1 cellular context compared by ENCODE assay signal in the genomic region with DNA sequence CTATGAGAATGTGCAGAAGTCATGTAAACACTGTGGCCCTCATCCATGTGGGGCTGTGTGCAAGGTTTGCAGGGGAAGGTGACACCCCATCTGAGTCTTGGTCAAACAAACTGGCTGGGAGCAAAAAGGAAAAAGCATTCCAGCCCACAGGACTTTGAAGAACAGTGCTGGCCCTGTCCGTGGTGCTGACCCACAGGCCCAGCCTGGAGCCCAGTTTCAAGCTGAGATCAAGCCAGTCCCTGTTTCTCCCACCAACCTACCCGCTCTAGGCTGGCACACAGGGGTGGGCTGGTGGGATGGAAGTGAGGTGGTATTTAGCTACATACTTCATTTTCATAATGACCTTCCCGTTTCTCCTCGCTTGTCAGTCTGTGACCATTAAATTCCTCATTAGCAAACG.
A peak's percentile ranks its signal among the peaks of the same experiment; 100 is the strongest.
TF ChIP-seq lines count a peak whose summit lies in the region.

No MANE protein-coding gene starts in this region.

TF ChIP-seq in HepG2, 621 proteins besides CTCF, POLR2A, EP300 and RAD21 (continued from another document and continues in another):
- TF ChIP-seq MXD3 (CRISPR knock-in tag; IDR thresholded peaks at IDR 0.05): peak; percentile 79; the same call in 1 of the 2 replicates
- no peak for TF ChIP-seq ZNF670 (CRISPR knock-in tag; IDR thresholded peaks at IDR 0.05; ENCODE audit: borderline replicate concordance)
- peak; percentile 67; the same call in 1 of the 2 replicates for TF ChIP-seq ZNF792 (CRISPR knock-in tag; IDR thresholded peaks at IDR 0.05)
- peak; percentile 65 for TF ChIP-seq ZNF446 (CRISPR knock-in tag; IDR thresholded peaks at IDR 0.05)
- TF ChIP-seq ZHX2 (IDR thresholded peaks at IDR 0.05; ENCODE audit: low read depth): no peak
- peak; percentile 88; the same call in 1 of the 2 replicates for TF ChIP-seq ZHX2 (CRISPR knock-in tag; IDR thresholded peaks at IDR 0.05; ENCODE audit: borderline replicate concordance)
- TF ChIP-seq ZNF263 (CRISPR knock-in tag; IDR thresholded peaks at IDR 0.05): 0 out of 2 replicates have a peak, but pooled peaks have one; percentile 27
- no peak for TF ChIP-seq GLI4 (CRISPR knock-in tag; IDR thresholded peaks at IDR 0.05; ENCODE audit: borderline replicate concordance)
- TF ChIP-seq AGO2 (optimal IDR thresholded peaks at IDR 0.05; ENCODE audit: low read depth, low read length): no peak
- TF ChIP-seq, protein P1, sequence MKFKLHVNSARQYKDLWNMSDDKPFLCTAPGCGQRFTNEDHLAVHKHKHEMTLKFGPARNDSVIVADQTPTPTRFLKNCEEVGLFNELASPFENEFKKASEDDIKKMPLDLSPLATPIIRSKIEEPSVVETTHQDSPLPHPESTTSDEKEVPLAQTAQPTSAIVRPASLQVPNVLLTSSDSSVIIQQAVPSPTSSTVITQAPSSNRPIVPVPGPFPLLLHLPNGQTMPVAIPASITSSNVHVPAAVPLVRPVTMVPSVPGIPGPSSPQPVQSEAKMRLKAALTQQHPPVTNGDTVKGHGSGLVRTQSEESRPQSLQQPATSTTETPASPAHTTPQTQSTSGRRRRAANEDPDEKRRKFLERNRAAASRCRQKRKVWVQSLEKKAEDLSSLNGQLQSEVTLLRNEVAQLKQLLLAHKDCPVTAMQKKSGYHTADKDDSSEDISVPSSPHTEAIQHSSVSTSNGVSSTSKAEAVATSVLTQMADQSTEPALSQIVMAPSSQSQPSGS (CRISPR knock-in tag; IDR thresholded peaks at IDR 0.05): peak; percentile 46; the same call in 1 of the 2 replicates
- 0 out of 2 replicates have a peak, but pooled peaks have one; percentile 58 for TF ChIP-seq ZNF557 (CRISPR knock-in tag; IDR thresholded peaks at IDR 0.05)
- peak; percentile 32; the same call in 1 of the 2 replicates for TF ChIP-seq KAT8 (CRISPR knock-in tag; IDR thresholded peaks at IDR 0.05)
- TF ChIP-seq, protein P2, sequence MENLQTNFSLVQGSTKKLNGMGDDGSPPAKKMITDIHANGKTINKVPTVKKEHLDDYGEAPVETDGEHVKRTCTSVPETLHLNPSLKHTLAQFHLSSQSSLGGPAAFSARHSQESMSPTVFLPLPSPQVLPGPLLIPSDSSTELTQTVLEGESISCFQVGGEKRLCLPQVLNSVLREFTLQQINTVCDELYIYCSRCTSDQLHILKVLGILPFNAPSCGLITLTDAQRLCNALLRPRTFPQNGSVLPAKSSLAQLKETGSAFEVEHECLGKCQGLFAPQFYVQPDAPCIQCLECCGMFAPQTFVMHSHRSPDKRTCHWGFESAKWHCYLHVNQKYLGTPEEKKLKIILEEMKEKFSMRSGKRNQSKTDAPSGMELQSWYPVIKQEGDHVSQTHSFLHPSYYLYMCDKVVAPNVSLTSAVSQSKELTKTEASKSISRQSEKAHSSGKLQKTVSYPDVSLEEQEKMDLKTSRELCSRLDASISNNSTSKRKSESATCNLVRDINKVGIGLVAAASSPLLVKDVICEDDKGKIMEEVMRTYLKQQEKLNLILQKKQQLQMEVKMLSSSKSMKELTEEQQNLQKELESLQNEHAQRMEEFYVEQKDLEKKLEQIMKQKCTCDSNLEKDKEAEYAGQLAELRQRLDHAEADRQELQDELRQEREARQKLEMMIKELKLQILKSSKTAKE (CRISPR knock-in tag; IDR thresholded peaks at IDR 0.05; ENCODE audit: borderline replicate concordance): peak; percentile 59; the same call in 1 of the 2 replicates
- 0 out of 2 replicates have a peak, but pooled peaks have one; percentile 27 for TF ChIP-seq CCDC6 (CRISPR knock-in tag; IDR thresholded peaks at IDR 0.05)
- peak; percentile 73; the same call in 1 of the 2 replicates for TF ChIP-seq ZNF580 (CRISPR knock-in tag; IDR thresholded peaks at IDR 0.05; ENCODE audit: borderline replicate concordance, low read depth)
- TF ChIP-seq, protein P3, sequence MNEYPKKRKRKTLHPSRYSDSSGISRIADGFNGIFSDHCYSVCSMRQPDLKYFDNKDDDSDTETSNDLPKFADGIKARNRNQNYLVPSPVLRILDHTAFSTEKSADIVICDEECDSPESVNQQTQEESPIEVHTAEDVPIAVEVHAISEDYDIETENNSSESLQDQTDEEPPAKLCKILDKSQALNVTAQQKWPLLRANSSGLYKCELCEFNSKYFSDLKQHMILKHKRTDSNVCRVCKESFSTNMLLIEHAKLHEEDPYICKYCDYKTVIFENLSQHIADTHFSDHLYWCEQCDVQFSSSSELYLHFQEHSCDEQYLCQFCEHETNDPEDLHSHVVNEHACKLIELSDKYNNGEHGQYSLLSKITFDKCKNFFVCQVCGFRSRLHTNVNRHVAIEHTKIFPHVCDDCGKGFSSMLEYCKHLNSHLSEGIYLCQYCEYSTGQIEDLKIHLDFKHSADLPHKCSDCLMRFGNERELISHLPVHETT (CRISPR knock-in tag; conservative IDR thresholded peaks at IDR 0.05): peak; percentile 59; the same call in 1 of the 2 replicates
- no peak; the same call in 1 of the 2 replicates for TF ChIP-seq ZFYVE20 (CRISPR knock-in tag; IDR thresholded peaks at IDR 0.05; ENCODE audit: borderline replicate concordance, low read depth)
- TF ChIP-seq KLF16 (CRISPR knock-in tag; IDR thresholded peaks at IDR 0.05): 0 out of 4 replicates have a peak, but pooled peaks of 1 of the 2 experiments have one; percentile 27
- 0 out of 2 replicates have a peak, but pooled peaks have one; percentile 40 for TF ChIP-seq ZNF589 (CRISPR knock-in tag; conservative IDR thresholded peaks at IDR 0.05)
- TF ChIP-seq THRA (CRISPR knock-in tag; IDR thresholded peaks at IDR 0.05; ENCODE audit: borderline replicate concordance): no peak
- TF ChIP-seq, protein P4, sequence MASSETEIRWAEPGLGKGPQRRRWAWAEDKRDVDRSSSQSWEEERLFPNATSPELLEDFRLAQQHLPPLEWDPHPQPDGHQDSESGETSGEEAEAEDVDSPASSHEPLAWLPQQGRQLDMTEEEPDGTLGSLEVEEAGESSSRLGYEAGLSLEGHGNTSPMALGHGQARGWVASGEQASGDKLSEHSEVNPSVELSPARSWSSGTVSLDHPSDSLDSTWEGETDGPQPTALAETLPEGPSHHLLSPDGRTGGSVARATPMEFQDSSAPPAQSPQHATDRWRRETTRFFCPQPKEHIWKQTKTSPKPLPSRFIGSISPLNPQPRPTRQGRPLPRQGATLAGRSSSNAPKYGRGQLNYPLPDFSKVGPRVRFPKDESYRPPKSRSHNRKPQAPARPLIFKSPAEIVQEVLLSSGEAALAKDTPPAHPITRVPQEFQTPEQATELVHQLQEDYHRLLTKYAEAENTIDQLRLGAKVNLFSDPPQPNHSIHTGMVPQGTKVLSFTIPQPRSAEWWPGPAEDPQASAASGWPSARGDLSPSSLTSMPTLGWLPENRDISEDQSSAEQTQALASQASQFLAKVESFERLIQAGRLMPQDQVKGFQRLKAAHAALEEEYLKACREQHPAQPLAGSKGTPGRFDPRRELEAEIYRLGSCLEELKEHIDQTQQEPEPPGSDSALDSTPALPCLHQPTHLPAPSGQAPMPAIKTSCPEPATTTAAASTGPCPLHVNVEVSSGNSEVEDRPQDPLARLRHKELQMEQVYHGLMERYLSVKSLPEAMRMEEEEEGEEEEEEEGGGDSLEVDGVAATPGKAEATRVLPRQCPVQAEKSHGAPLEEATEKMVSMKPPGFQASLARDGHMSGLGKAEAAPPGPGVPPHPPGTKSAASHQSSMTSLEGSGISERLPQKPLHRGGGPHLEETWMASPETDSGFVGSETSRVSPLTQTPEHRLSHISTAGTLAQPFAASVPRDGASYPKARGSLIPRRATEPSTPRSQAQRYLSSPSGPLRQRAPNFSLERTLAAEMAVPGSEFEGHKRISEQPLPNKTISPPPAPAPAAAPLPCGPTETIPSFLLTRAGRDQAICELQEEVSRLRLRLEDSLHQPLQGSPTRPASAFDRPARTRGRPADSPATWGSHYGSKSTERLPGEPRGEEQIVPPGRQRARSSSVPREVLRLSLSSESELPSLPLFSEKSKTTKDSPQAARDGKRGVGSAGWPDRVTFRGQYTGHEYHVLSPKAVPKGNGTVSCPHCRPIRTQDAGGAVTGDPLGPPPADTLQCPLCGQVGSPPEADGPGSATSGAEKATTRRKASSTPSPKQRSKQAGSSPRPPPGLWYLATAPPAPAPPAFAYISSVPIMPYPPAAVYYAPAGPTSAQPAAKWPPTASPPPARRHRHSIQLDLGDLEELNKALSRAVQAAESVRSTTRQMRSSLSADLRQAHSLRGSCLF (CRISPR knock-in tag; IDR thresholded peaks at IDR 0.05; ENCODE audit: borderline replicate concordance): peak; percentile 73; the same call in 1 of the 2 replicates
- TF ChIP-seq ZNF773 (CRISPR knock-in tag; IDR thresholded peaks at IDR 0.05; ENCODE audit: borderline replicate concordance): peak; percentile 87; the same call in 1 of the 2 replicates
- TF ChIP-seq EHMT2 (IDR thresholded peaks at IDR 0.05; ENCODE audit: borderline replicate concordance, low read depth, low read length): peak; percentile 62; the same call in 1 of the 2 replicates
- TF ChIP-seq PHF5A (CRISPR knock-in tag; IDR thresholded peaks at IDR 0.05; ENCODE audit: low read depth, unreplicated experiment): no peak
- peak; percentile 39; the same call in 1 of the 2 replicates for TF ChIP-seq ZNF264 (CRISPR knock-in tag; IDR thresholded peaks at IDR 0.05)
- peak; percentile 46; the same call in 1 of the 2 replicates for TF ChIP-seq ZBTB25 (CRISPR knock-in tag; IDR thresholded peaks at IDR 0.05)
- TF ChIP-seq HOXD1 (CRISPR knock-in tag; IDR thresholded peaks at IDR 0.05): peak; percentile 71; the same call in 1 of the 2 replicates
